8 cellular contexts compared by ENCODE assay signal in genomic region chr3:173396191-173397041, GRCh38. TPM values are rescaled to one million over a fixed set of nuclear protein-coding genes. Genes with fewer than 3 reads are reported as not detected.
DNase-seq lines count a peak whose midpoint lies in the region; ATAC-seq and TF ChIP-seq lines count a peak whose summit lies in the region.

No MANE protein-coding gene starts in this region.

- H3K27ac Mint-ChIP-seq in CD4-positive, alpha-beta T cell: no peak overlapping the region
- no peak overlapping the region for H3K27ac Mint-ChIP-seq in activated B cell treated with CpG ODN at 0.5 μM for 24 hours

- POLR2A ChIA-PET in CD4-positive, alpha-beta T cell (lab: Charles Lee): no interaction called here
- POLR2A ChIA-PET in activated B cell treated with CpG ODN at 0.5 μM for 24 hours (lab: Charles Lee): no interaction called here

- H3K9me3 ChIP-seq in CD4-positive, alpha-beta T cell (ENCODE audit: control insufficient read depth, low read length): no peaks in the 10 kb centered on the region
- H3K9me3 ChIP-seq in HUES48 (ENCODE audit: control insufficient read depth, insufficient read depth, low read length) (no peaks in the 10 kb centered on the region), right cardiac atrium (ENCODE audit: control insufficient read depth, low read length) (no peaks in the 10 kb centered on the region)

- H3K9ac ChIP-seq in HUES48 (ENCODE audit: low read depth, low read length): no peak overlapping the region

- H3K4me3 Mint-ChIP-seq in CD4-positive, alpha-beta T cell: peak overlapping the region; percentile 58
- H3K4me3 Mint-ChIP-seq in activated B cell treated with CpG ODN at 0.5 μM for 24 hours: peak overlapping the region; percentile 61

- no peaks in the 10 kb centered on the region for H3K9me3 Mint-ChIP-seq in CD4-positive, alpha-beta T cell
- H3K9me3 Mint-ChIP-seq in activated B cell treated with CpG ODN at 0.5 μM for 24 hours: no peaks in the 10 kb centered on the region

- peaks cover 59% of the 10 kb centered on the region for H3K27me3 ChIP-seq in CD4-positive, alpha-beta T cell (ENCODE audit: control insufficient read depth, insufficient read depth, low read length)
- peaks cover 35% of the 10 kb centered on the region for H3K27me3 ChIP-seq in HUES48 (ENCODE audit: control insufficient read depth, insufficient read depth, low read length)
- no peaks in the 10 kb centered on the region for H3K27me3 ChIP-seq in right cardiac atrium (ENCODE audit: control insufficient read depth, insufficient read depth)

- H3K36me3 ChIP-seq in HUES48 (ENCODE audit: control insufficient read depth, insufficient read depth, low read length): no peaks in the 10 kb centered on the region

- CTCF ChIA-PET in CD4-positive, alpha-beta T cell (lab: Charles Lee): no interaction called here
- CTCF ChIA-PET in activated B cell treated with CpG ODN at 0.5 μM for 24 hours (lab: Charles Lee): no interaction called here

- DNase-seq in CD4-positive, alpha-beta T cell: no peak
- DNase-seq in activated B cell treated with CpG ODN at 0.5 μM for 24 hours (no peak), right cardiac atrium (no peak), retinal pigment epithelial cell (ENCODE audit: low read depth) (no peak)
- DNase-seq in activated effector memory CD4-positive, alpha-beta T cell treated with anti-CD3 and anti-CD28 coated beads, Interleukin-2, amount 50 U/mL, for 16 hours: no peak

- H3K27me3 Mint-ChIP-seq in CD4-positive, alpha-beta T cell: peaks cover 82% of the 10 kb centered on the region
- peaks cover 54% of the 10 kb centered on the region for H3K27me3 Mint-ChIP-seq in activated B cell treated with CpG ODN at 0.5 μM for 24 hours

- H3K36me3 Mint-ChIP-seq in CD4-positive, alpha-beta T cell (ENCODE audit: low read depth): no peaks in the 10 kb centered on the region
- H3K36me3 Mint-ChIP-seq in activated B cell treated with CpG ODN at 0.5 μM for 24 hours (ENCODE audit: low read depth): no peaks in the 10 kb centered on the region

- 1% methylated on average over 29 of the region's 29 CpGs for WGBS in right cardiac atrium

- no peak for ATAC-seq in CD4-positive, alpha-beta T cell (ENCODE audit: poor library complexity)
- no peak for ATAC-seq in activated B cell treated with CpG ODN at 0.5 μM for 24 hours (ENCODE audit: low read depth)
- no peak for ATAC-seq in right cardiac atrium
- no peak for ATAC-seq in HG02588 (IDR thresholded peaks at IDR 0.05; ENCODE audit: unreplicated experiment)
- no peak for ATAC-seq in GM19351 (IDR thresholded peaks at IDR 0.05; ENCODE audit: unreplicated experiment)

- no peak for TF ChIP-seq CTCF in CD4-positive, alpha-beta T cell (IDR thresholded peaks at IDR 0.05)
- TF ChIP-seq CTCF in activated B cell treated with CpG ODN at 0.5 μM for 24 hours (IDR thresholded peaks at IDR 0.05) (no peak), retinal pigment epithelial cell (conservative IDR thresholded peaks at IDR 0.05; ENCODE audit: low read depth, low read length) (no peak)

- peaks cover 22% of the 10 kb centered on the region; the same call in 1 of the 2 replicates for H3K4me1 ChIP-seq in HUES48 (ENCODE audit: control insufficient read depth, insufficient read depth, low read length)
- H3K4me1 ChIP-seq in right cardiac atrium (ENCODE audit: control insufficient read depth, insufficient read depth, low read length): no peaks in the 10 kb centered on the region

- intact Hi-C loops in CD4-positive, alpha-beta T cell (cut with DNase I, micrococcal nuclease): no loop called here
- intact Hi-C loops in activated B cell treated with CpG ODN at 0.5 μM for 24 hours (cut with micrococcal nuclease): no loop called here
- intact Hi-C loops in right cardiac atrium (cut with DNase I): no loop called here

- no peak overlapping the region for H3K27ac ChIP-seq in CD4-positive, alpha-beta T cell (ENCODE audit: low read depth, low read length)
- H3K27ac ChIP-seq in HUES48 (ENCODE audit: low read depth, low read length) (no peak overlapping the region), right cardiac atrium (ENCODE audit: low read length) (peak overlapping the region; percentile 2)

- H3K4me3 ChIP-seq in HUES48 (ENCODE audit: low read depth, low read length): peak overlapping the region; percentile 83
- peak overlapping the region; percentile 63 for H3K4me3 ChIP-seq in right cardiac atrium (ENCODE audit: low read length)
- peak overlapping the region; percentile 56 for H3K4me3 ChIP-seq in retinal pigment epithelial cell (ENCODE audit: low read length)

- peaks cover 34% of the 10 kb centered on the region for H3K4me1 Mint-ChIP-seq in CD4-positive, alpha-beta T cell (ENCODE audit: low read depth)
- peaks cover 22% of the 10 kb centered on the region for H3K4me1 Mint-ChIP-seq in activated B cell treated with CpG ODN at 0.5 μM for 24 hours

RNA-seq across cellular contexts. Expression of gene NLGN1, which starts 1.1 kb away (rescaled TPM):
- not detected for total RNA-seq in CD4-positive, alpha-beta T cell
- not detected in 2 replicates for total RNA-seq in activated B cell treated with CpG ODN at 0.5 μM for 24 hours
- total RNA-seq in right cardiac atrium: 1 to 10 TPM in 2 of 4 donors, under 1 TPM in 2; 0.84 to 2.2 (median 1.5) TPM
- 0.48 TPM for polyA plus RNA-seq in right cardiac atrium
